ENCODE assay signal across 12 cellular contexts in genomic region chr10:101444058-101444457, GRCh38.
DNase-seq lines count a peak whose midpoint lies in the region; ATAC-seq and TF ChIP-seq lines count a peak whose summit lies in the region.
"Had no signal": no experiment of that assay in that cellular context is flagged by ENCODE, and none has a peak within 500 bp of the region (broad histone marks: within the 10 kb centered on the region; RNA-seq: fewer than 3 reads in every experiment).

No MANE protein-coding gene starts in this region.

- peaks cover 0 to 5% of the 10 kb centered on the region in 2 donors for H3K4me1 ChIP-seq in aorta (ENCODE audit: control insufficient read depth in 1 of 2, insufficient read depth in 2 of 2, low read length in 2 of 2)

- H3K27me3 Mint-ChIP-seq in neural crest cell (ENCODE audit: low read depth), result peaks cover 1% of the 10 kb centered on the region
- no peaks in the 10 kb centered on the region for H3K27me3 Mint-ChIP-seq in activated CD4-positive, alpha-beta T cell treated with anti-CD3 and anti-CD28 coated beads for 36 hours

- no peaks in the 10 kb centered on the region for H3K27me3 ChIP-seq in aorta (ENCODE audit: control insufficient read depth in 1 of 2, insufficient read depth in 2 of 2, low read length in 1 of 2)
- H3K27me3 ChIP-seq: tibial artery had no signal

- CTCF ChIA-PET in activated CD4-positive, alpha-beta T cell treated with anti-CD3 and anti-CD28 coated beads for 36 hours (lab: Charles Lee), result interaction anchor here (0.6 to 2.8 kb wide), 21 partner anchors 9 to 230 kb away, joined by 3 to 25 read pairs (median 4); no protein-coding TSS in a partner anchor

- no peak overlapping the region for H3K4me3 ChIP-seq in astrocyte of the cerebellum (ENCODE audit: low read depth, low read length)
- no peak overlapping the region for H3K4me3 ChIP-seq in aorta (ENCODE audit: low read length in 2 of 2)
- H3K4me3 ChIP-seq: tibial artery had no signal

- DNase-seq in NCI-H1092 treated with DMSO at 0.1 percent for 48 hours (lab: John Stamatoyannopoulos, UW) (peak; percentile 22), NCI-H1092 (lab: John Stamatoyannopoulos, UW) (no peak), LHCN-M2 (ENCODE audit: low read depth) (peak; percentile 12), astrocyte of the cerebellum (ENCODE audit: low read depth) (no peak), neural crest cell (ENCODE audit: low read depth, low spot score) (no peak), Ammon's horn (ENCODE audit: low spot score) (no peak), aorta (no peak)
- DNase-seq in activated CD4-positive, alpha-beta T cell treated with anti-CD3 and anti-CD28 coated beads for 36 hours, result no peak
- DNase-seq: activated CD4-positive, alpha-beta T cell treated with anti-CD3 and anti-CD28 coated beads, Interleukin-2, amount 50 U/mL, for 1 hour; islet precursor cell; NCI-H774; tibial artery had no signal

- peaks cover 39% of the 10 kb centered on the region for H3K4me1 Mint-ChIP-seq in neural crest cell
- peaks cover 2% of the 10 kb centered on the region for H3K4me1 Mint-ChIP-seq in activated CD4-positive, alpha-beta T cell treated with anti-CD3 and anti-CD28 coated beads for 36 hours

- H3K9me3 ChIP-seq in aorta (ENCODE audit: control insufficient read depth, low read length), result no peaks in the 10 kb centered on the region
- H3K9me3 ChIP-seq: tibial artery had no signal

- no peaks in the 10 kb centered on the region for H3K36me3 Mint-ChIP-seq in neural crest cell (ENCODE audit: low read depth)
- H3K36me3 Mint-ChIP-seq in activated CD4-positive, alpha-beta T cell treated with anti-CD3 and anti-CD28 coated beads for 36 hours (ENCODE audit: low read depth), result no peaks in the 10 kb centered on the region

- no peak overlapping the region for H3K4me3 Mint-ChIP-seq in neural crest cell
- no peak overlapping the region for H3K4me3 Mint-ChIP-seq in activated CD4-positive, alpha-beta T cell treated with anti-CD3 and anti-CD28 coated beads for 36 hours

- no peak overlapping the region for H3K27ac Mint-ChIP-seq in neural crest cell (ENCODE audit: unreplicated experiment)
- no peak overlapping the region for H3K27ac Mint-ChIP-seq in activated CD4-positive, alpha-beta T cell treated with anti-CD3 and anti-CD28 coated beads for 36 hours

- H3K27ac ChIP-seq in aorta (ENCODE audit: low read depth in 1 of 2, low read length in 2 of 2), result no peak overlapping the region
- H3K27ac ChIP-seq: tibial artery had no signal

- in situ Hi-C loops in astrocyte of the cerebellum (cut with HindIII; ENCODE audit: low sequenced_read_pairs), result no loop called here

- POLR2A ChIA-PET in activated CD4-positive, alpha-beta T cell treated with anti-CD3 and anti-CD28 coated beads for 36 hours (lab: Charles Lee), result interaction anchor here (0.6 kb wide), 1 partner anchor 25 kb away, joined by 6 read pairs; no protein-coding TSS in a partner anchor

- TF ChIP-seq CTCF in astrocyte of the cerebellum (IDR thresholded peaks at IDR 0.05; ENCODE audit: low read depth, low read length, missing control alignments) (peak; percentile 3), neural crest cell (conservative IDR thresholded peaks at IDR 0.05) (peak; percentile 55)

- ATAC-seq in aorta (ENCODE audit: low FRiP score), result no peak
- no peak for ATAC-seq in activated CD4-positive, alpha-beta T cell treated with anti-CD3 and anti-CD28 coated beads for 36 hours

- intact Hi-C loops in aorta (cut with DNase I), result loop anchor here in 1 of 2 donors (10.0 kb wide), 1 partner anchor 169 kb away; no protein-coding TSS in a partner anchor
- intact Hi-C loops in activated CD4-positive, alpha-beta T cell treated with anti-CD3 and anti-CD28 coated beads for 36 hours (cut with DNase I, micrococcal nuclease), result loop anchor here (5.0 to 10.0 kb wide), 3 partner anchors 89 to 282 kb away; partner anchors contain the start of gene BTRC (in 2 of the 2)

- no peaks in the 10 kb centered on the region for H3K36me3 ChIP-seq in aorta (ENCODE audit: control insufficient read depth in 1 of 2, insufficient read depth in 2 of 2, low read length in 1 of 2)
- H3K36me3 ChIP-seq: tibial artery had no signal

- no peaks in the 10 kb centered on the region for H3K9me3 Mint-ChIP-seq in neural crest cell
- no peaks in the 10 kb centered on the region for H3K9me3 Mint-ChIP-seq in activated CD4-positive, alpha-beta T cell treated with anti-CD3 and anti-CD28 coated beads for 36 hours (ENCODE audit: low read depth)

Comparison
In these comparisons a context has a peak if more than half of its experiments do, and no peak if none do; other contexts are left out.
1. DNase-seq: peak in NCI-H1092 treated with DMSO at 0.1 percent for 48 hours (single experiment) and LHCN-M2 (single experiment); none in NCI-H1092 (single experiment), astrocyte of the cerebellum (single experiment), neural crest cell (single experiment), Ammon's horn (single experiment), aorta (0 of 2) and activated CD4-positive, alpha-beta T cell treated with anti-CD3 and anti-CD28 coated beads for 36 hours (single experiment).